In genomic region chr7:87312215-87312865, GRCh38 we compare ENCODE assay signal across 8 cellular contexts. TPM values are rescaled to one million over a fixed set of nuclear protein-coding genes. Genes with fewer than 3 reads are reported as not detected.
DNase-seq lines count a peak whose midpoint lies in the region; TF ChIP-seq lines count a peak whose summit lies in the region.

No MANE protein-coding gene starts in this region.

- H3K9me3 ChIP-seq in Loucy (ENCODE audit: insufficient read depth, low read depth, low read length): no peaks in the 10 kb centered on the region

- H3K9me3 Mint-ChIP-seq in activated naive CD4-positive, alpha-beta T cell treated with anti-CD3 and anti-CD28 coated beads for 36 hours: no peaks in the 10 kb centered on the region

- no peaks in the 10 kb centered on the region for H3K9me2 ChIP-seq in Loucy (replicated peaks; ENCODE audit: low read depth, low read length)

- no peak overlapping the region for H3K4me3 ChIP-seq in Loucy (ENCODE audit: low read length, poor library complexity, severe bottlenecking)
- H3K4me3 ChIP-seq in retinal pigment epithelial cell (ENCODE audit: low read length): no peak overlapping the region

- H3K9ac ChIP-seq in Loucy (ENCODE audit: low read depth, low read length, poor library complexity, severe bottlenecking): no peak overlapping the region

- no peaks in the 10 kb centered on the region for H3F3A ChIP-seq in Loucy (ENCODE audit: low read depth)

- DNase-seq in GM04504 (ENCODE audit: low read depth) (peak; percentile 29), H4 (ENCODE audit: low spot score) (peak; percentile 77), SK-N-DZ (ENCODE audit: low spot score) (peak; percentile 56), head of caudate nucleus (peak; percentile 10 to 89 (median 68)), retinal pigment epithelial cell (ENCODE audit: low read depth) (peak; percentile 9), GOT3 (lab: John Stamatoyannopoulos, UW) (no peak)
- peak; percentile 58 for DNase-seq in activated naive CD4-positive, alpha-beta T cell treated with anti-CD3 and anti-CD28 coated beads for 36 hours

- TF ChIP-seq CTCF in Loucy (conservative IDR thresholded peaks at IDR 0.05; ENCODE audit: low read length): peak; percentile 99
- TF ChIP-seq CTCF in retinal pigment epithelial cell (conservative IDR thresholded peaks at IDR 0.05; ENCODE audit: low read depth, low read length): peak; percentile 99

- no peak overlapping the region for H3K4me3 Mint-ChIP-seq in activated naive CD4-positive, alpha-beta T cell treated with anti-CD3 and anti-CD28 coated beads for 36 hours

- H3K4me2 ChIP-seq in Loucy (ENCODE audit: low read depth, low read length, poor library complexity, severe bottlenecking): no peak overlapping the region

- no peaks in the 10 kb centered on the region for H3K79me2 ChIP-seq in Loucy (ENCODE audit: insufficient read depth, low read length)

- H4K20me1 ChIP-seq in Loucy (ENCODE audit: insufficient read depth, low read length, poor library complexity, severe bottlenecking): no peaks in the 10 kb centered on the region

- no peaks in the 10 kb centered on the region for H3K4me1 Mint-ChIP-seq in activated naive CD4-positive, alpha-beta T cell treated with anti-CD3 and anti-CD28 coated beads for 36 hours (ENCODE audit: low read depth)

- H2AFZ ChIP-seq in Loucy (ENCODE audit: low read length): no peak overlapping the region

- no peaks in the 10 kb centered on the region for H3K36me3 Mint-ChIP-seq in activated naive CD4-positive, alpha-beta T cell treated with anti-CD3 and anti-CD28 coated beads for 36 hours (ENCODE audit: low read depth)

- intact Hi-C loops in activated naive CD4-positive, alpha-beta T cell treated with anti-CD3 and anti-CD28 coated beads for 36 hours (cut with micrococcal nuclease): loop anchor here (1.0 to 10.0 kb wide), 3 partner anchors 104 to 800 kb away; no protein-coding TSS in a partner anchor
- intact Hi-C loops in head of caudate nucleus (cut with DNase I): loop anchor here (5.0 kb wide), 1 partner anchor 105 kb away; no protein-coding TSS in a partner anchor

- no peak overlapping the region for H3K27ac Mint-ChIP-seq in activated naive CD4-positive, alpha-beta T cell treated with anti-CD3 and anti-CD28 coated beads for 36 hours

- no peaks in the 10 kb centered on the region for H3K4me1 ChIP-seq in Loucy (ENCODE audit: insufficient read depth, low read length, poor library complexity, severe bottlenecking)

- H3K27me3 Mint-ChIP-seq in activated naive CD4-positive, alpha-beta T cell treated with anti-CD3 and anti-CD28 coated beads for 36 hours (ENCODE audit: low read depth): no peaks in the 10 kb centered on the region

- no peaks in the 10 kb centered on the region for H3K27me3 ChIP-seq in Loucy (ENCODE audit: insufficient read depth, low read length, poor library complexity, severe bottlenecking)

- H3K36me3 ChIP-seq in Loucy (ENCODE audit: insufficient read depth, low read length): no peaks in the 10 kb centered on the region

- CTCF ChIA-PET in activated naive CD4-positive, alpha-beta T cell treated with anti-CD3 and anti-CD28 coated beads for 36 hours (lab: Charles Lee): interaction anchor here (0.6 to 2.7 kb wide), 5 partner anchors 97 to 123 kb away, joined by 3 to 29 read pairs (median 7); no protein-coding TSS in a partner anchor

RNA-seq across cellular contexts. Expression of gene CROT, which starts 33.1 kb away (rescaled TPM):
- 14.5 and 30.0 TPM in 2 replicates for total RNA-seq in H4 (2014; rRNA removed; shearing (Covaris generic))
- polyA plus RNA-seq in SK-N-DZ (2014; cell fraction: cytosol; rRNA removed): 4.4 and 8.9 TPM in 2 replicates
- 14.7 and 19.6 TPM in 2 replicates for polyA plus RNA-seq in SK-N-DZ (2014; cell fraction: nucleus; rRNA removed)
- total RNA-seq in activated naive CD4-positive, alpha-beta T cell treated with anti-CD3 and anti-CD28 coated beads for 36 hours: 1 to 10 TPM; 6.0 to 6.1 TPM
